Comparison of ENCODE assay signal across 8 cellular contexts in the genomic region with DNA sequence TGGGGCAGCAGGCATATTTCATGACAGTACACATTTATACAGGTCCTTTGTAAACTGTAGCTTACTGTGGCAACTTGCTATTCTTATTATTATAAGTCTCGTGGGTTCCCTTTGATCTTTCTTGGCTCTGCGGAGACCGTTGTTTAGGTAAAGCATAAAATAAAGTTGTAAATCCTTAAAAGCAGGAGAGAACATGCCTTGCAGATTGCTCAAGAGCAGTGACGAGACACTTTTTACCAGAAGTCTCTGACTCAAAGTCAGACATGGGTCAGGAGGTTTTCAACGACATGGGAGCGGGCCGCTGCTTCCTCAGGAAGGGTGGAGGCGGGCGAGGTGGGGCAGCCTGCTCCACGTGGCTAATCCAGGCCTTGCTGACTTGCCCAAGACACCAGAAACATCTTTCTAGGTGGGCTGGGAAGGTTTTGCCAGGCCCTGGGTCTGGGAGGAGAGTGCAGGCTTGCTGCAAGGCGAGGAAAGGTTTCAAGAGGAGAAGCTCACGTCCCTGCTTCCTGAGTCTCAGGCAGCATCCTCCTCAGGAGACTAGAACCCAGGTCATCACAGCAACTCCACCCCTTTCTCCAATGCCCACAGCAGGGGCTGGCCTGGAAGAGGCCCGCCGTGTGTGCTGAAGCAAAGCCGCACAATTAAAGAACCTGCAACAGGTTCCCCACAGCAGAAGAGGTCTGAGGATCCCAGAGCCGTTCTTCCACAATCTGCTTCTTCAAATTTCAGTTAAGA. TPM values are rescaled to one million over a fixed set of nuclear protein-coding genes. Genes with fewer than 3 reads are reported as not detected.
A peak's percentile ranks its signal among the peaks of the same experiment; 100 is the strongest.
DNase-seq lines count a peak whose midpoint lies in the region; ATAC-seq, FAIRE-seq and TF ChIP-seq lines count a peak whose summit lies in the region.

No MANE protein-coding gene starts in this region.

- no peaks in the 10 kb centered on the region for H3K9me3 ChIP-seq in astrocyte (ENCODE audit: insufficient read depth, low read depth, low read length)

- intact Hi-C loops in left colon (cut with DNase I, micrococcal nuclease) = no loop called here

- peak; percentile 22 for DNase-seq in stimulated activated naive CD4-positive, alpha-beta T cell treated with Interleukin-2 at 50 U/mL for 16 hours (lab: John Stamatoyannopoulos, UW)
- DNase-seq in stimulated activated naive CD4-positive, alpha-beta T cell (lab: John Stamatoyannopoulos, UW) = no peak
- DNase-seq in astrocyte (ENCODE audit: low read depth) (peak; percentile 96), left colon (peak; percentile 57 to 88), DMS79 treated with DMSO at 0.1 percent for 48 hours (lab: John Stamatoyannopoulos, UW) (no peak)
- no peak for DNase-seq in effector CD8-positive, alpha-beta T cell (lab: John Stamatoyannopoulos, UW)

- peaks cover 49% of the 10 kb centered on the region for H3K79me2 ChIP-seq in astrocyte (ENCODE audit: insufficient read depth, low read length)

- H3K9me3 Mint-ChIP-seq in astrocyte (ENCODE audit: unreplicated experiment) = no peaks in the 10 kb centered on the region

- peaks cover 25% of the 10 kb centered on the region for H3K4me1 Mint-ChIP-seq in astrocyte (ENCODE audit: low read depth, unreplicated experiment)

- peak overlapping the region; percentile 52 for H2AFZ ChIP-seq in astrocyte (ENCODE audit: low read depth, low read length)

- H3K4me2 ChIP-seq in astrocyte (ENCODE audit: low read length) = peak overlapping the region; percentile 17

- peak; percentile 71 for ATAC-seq in left colon
- ATAC-seq in GM21381 (IDR thresholded peaks at IDR 0.05; ENCODE audit: unreplicated experiment) = no peak

- H4K20me1 ChIP-seq in astrocyte (ENCODE audit: insufficient read depth, low read length) = no peaks in the 10 kb centered on the region

- H3K36me3 ChIP-seq in astrocyte (ENCODE audit: insufficient read depth, low read length) (peaks cover 3% of the 10 kb centered on the region), urinary bladder (ENCODE audit: insufficient read depth) (no peaks in the 10 kb centered on the region)

- H3K4me1 ChIP-seq in astrocyte (ENCODE audit: insufficient read depth, low read length) (peaks cover 55% of the 10 kb centered on the region), urinary bladder (ENCODE audit: insufficient read depth) (peaks cover 3% of the 10 kb centered on the region)

- H3K4me3 ChIP-seq in astrocyte (ENCODE audit: insufficient read depth, low read depth, low read length) = no peak overlapping the region
- H3K4me3 ChIP-seq in urinary bladder (ENCODE audit: low read depth, low read length) = no peak overlapping the region

- no peak for FAIRE-seq in astrocyte (lab: Jason Lieb, UNC)

- H3K27ac ChIP-seq in astrocyte (ENCODE audit: low read depth, low read length) (peak overlapping the region; percentile 85), urinary bladder (ENCODE audit: low read depth) (peak overlapping the region; percentile 58)

- peaks cover 11% of the 10 kb centered on the region for H3K36me3 Mint-ChIP-seq in astrocyte (ENCODE audit: low read depth, unreplicated experiment)

- H3K27me3 ChIP-seq in astrocyte (ENCODE audit: insufficient read depth, low read length) = no peaks in the 10 kb centered on the region

- H3K27me3 Mint-ChIP-seq in astrocyte (ENCODE audit: low read depth, unreplicated experiment) = no peaks in the 10 kb centered on the region

- 61% methylated on average over 16 of the region's 16 CpGs for WGBS in urinary bladder

- peak overlapping the region; percentile 72 for H3K9ac ChIP-seq in astrocyte (ENCODE audit: low read length)

- H3K27ac Mint-ChIP-seq in astrocyte (ENCODE audit: unreplicated experiment) = peak overlapping the region; percentile 80

- no peak overlapping the region for H3K4me3 Mint-ChIP-seq in astrocyte (ENCODE audit: unreplicated experiment)

- TF ChIP-seq CTCF in astrocyte (IDR thresholded peaks at IDR 0.05; ENCODE audit: insufficient read depth, low read depth, low read length) = no peak

RNA-seq across cellular contexts. Expression of gene TBC1D2, which starts 6.5 kb away (rescaled TPM):
- total RNA-seq in astrocyte (9.6 and 10.2 TPM in 2 replicates), left colon (10 to 100 TPM; 26.0 to 28.3 TPM), urinary bladder (4.4 TPM)
- 15.2 TPM for polyA plus RNA-seq in urinary bladder

RNA-seq across cellular contexts. Expression of gene CORO2A, which starts 56.5 kb away (rescaled TPM):
- total RNA-seq in astrocyte (11.1 TPM in 2 replicates), left colon (10 to 100 TPM; 56.5 to 70.4 TPM), urinary bladder (4.1 TPM)
- 3.4 TPM for polyA plus RNA-seq in urinary bladder

Comparison
In these comparisons a context has a peak if more than half of its experiments do, and no peak if none do; other contexts are left out.
1. DNase-seq: peak in stimulated activated naive CD4-positive, alpha-beta T cell treated with Interleukin-2 at 50 U/mL for 16 hours (single experiment), astrocyte (single experiment) and left colon (2 of 2); none in stimulated activated naive CD4-positive, alpha-beta T cell (0 of 6), DMS79 treated with DMSO at 0.1 percent for 48 hours (single experiment) and effector CD8-positive, alpha-beta T cell (single experiment).